In genomic region chr9:127742435-127743088, GRCh38 we compare ENCODE assay signal across 8 cellular contexts. TPM values are rescaled to one million over a fixed set of nuclear protein-coding genes. Genes with fewer than 3 reads are reported as not detected.
DNase-seq lines count a peak whose midpoint lies in the region; ATAC-seq and TF ChIP-seq lines count a peak whose summit lies in the region.

No MANE protein-coding gene starts in this region.

- H3K4me3 ChIP-seq in HEK293 (ENCODE audit: low read depth, low read length) (no peak overlapping the region), gastrocnemius medialis (peak overlapping the region in 2 of 4 donors; percentile 10 to 26)

- intact Hi-C loops in head of caudate nucleus (cut with DNase I) (no loop called here), gastrocnemius medialis (cut with DNase I; ENCODE audit: low total_unique reads) (no loop called here)
- intact Hi-C loops in activated CD4-positive, alpha-beta memory T cell treated with anti-CD3 and anti-CD28 coated beads for 36 hours (cut with micrococcal nuclease), result no loop called here

- no peaks in the 10 kb centered on the region for H3K9me3 ChIP-seq in HEK293 (ENCODE audit: control insufficient read depth, insufficient read depth, low read depth, low read length)
- H3K9me3 ChIP-seq in gastrocnemius medialis, result no peaks in the 10 kb centered on the region

- H3K4me3 Mint-ChIP-seq in activated CD4-positive, alpha-beta memory T cell treated with anti-CD3 and anti-CD28 coated beads for 36 hours, result no peak overlapping the region

- no peaks in the 10 kb centered on the region for H3K27me3 ChIP-seq in gastrocnemius medialis

- CTCF ChIA-PET in HEK293 (lab: Yijun Ruan, JAX), result interaction anchor here (0.6 to 2.0 kb wide), 4 partner anchors 8 to 156 kb away, joined by 3 to 6 read pairs (median 3); no protein-coding TSS in a partner anchor
- CTCF ChIA-PET in activated CD4-positive, alpha-beta memory T cell treated with anti-CD3 and anti-CD28 coated beads for 36 hours (lab: Charles Lee), result interaction anchor here (2.3 to 4.0 kb wide), 2 partner anchors 7 to 127 kb away, joined by 9 to 23 read pairs; partner anchors contain the start of gene TOR2A

- H3K36me3 ChIP-seq in HEK293 (ENCODE audit: control insufficient read depth in 2 of 2, insufficient read depth in 1 of 2, low read length in 2 of 2) (no peaks in the 10 kb centered on the region), gastrocnemius medialis (no peaks in the 10 kb centered on the region)

- H3K27me3 Mint-ChIP-seq in activated CD4-positive, alpha-beta memory T cell treated with anti-CD3 and anti-CD28 coated beads for 36 hours, result no peaks in the 10 kb centered on the region

- ATAC-seq in gastrocnemius medialis, result peak; percentile 8 to 13

- H3K4me1 ChIP-seq in HEK293 (ENCODE audit: control insufficient read depth, insufficient read depth, low read length) (no peaks in the 10 kb centered on the region), gastrocnemius medialis (peaks cover 11 to 18% of the 10 kb centered on the region in 2 donors)

- in situ Hi-C loops in gastrocnemius medialis (cut with MboI; ENCODE audit: low sequenced_read_pairs in 4 of 4), result no loop called here

- peak in 1 of 2 donors; percentile 11 for TF ChIP-seq POLR2A in gastrocnemius medialis (IDR thresholded peaks at IDR 0.05)

- H3K9me3 Mint-ChIP-seq in activated CD4-positive, alpha-beta memory T cell treated with anti-CD3 and anti-CD28 coated beads for 36 hours, result no peaks in the 10 kb centered on the region

- no peaks in the 10 kb centered on the region for H3K4me1 Mint-ChIP-seq in activated CD4-positive, alpha-beta memory T cell treated with anti-CD3 and anti-CD28 coated beads for 36 hours (ENCODE audit: low read depth)

- no peak overlapping the region for H3K27ac ChIP-seq in HEK293 (ENCODE audit: extremely low read depth, low read depth, low read length)
- H3K27ac ChIP-seq in gastrocnemius medialis, result peak overlapping the region; percentile 13 to 90 (median 87)

- peaks cover 24% of the 10 kb centered on the region for H3K36me3 Mint-ChIP-seq in activated CD4-positive, alpha-beta memory T cell treated with anti-CD3 and anti-CD28 coated beads for 36 hours

- TF ChIP-seq CTCF in HEK293 (tag by site-specific recombination; IDR thresholded peaks at IDR 0.05) (no peak), gastrocnemius medialis (IDR thresholded peaks at IDR 0.05 in 4 of 5, conservative IDR thresholded peaks at IDR 0.05 in 1 of 5) (no peak)

- POLR2A ChIA-PET in HEK293 (lab: Yijun Ruan, JAX), result interaction anchor here (1.1 kb wide), 1 partner anchor 28 kb away, joined by 4 read pairs; no protein-coding TSS in a partner anchor
- POLR2A ChIA-PET in activated CD4-positive, alpha-beta memory T cell treated with anti-CD3 and anti-CD28 coated beads for 36 hours (lab: Charles Lee), result interaction anchor here (1.1 to 1.8 kb wide), 2 partner anchors 13 to 28 kb away, joined by 5 read pairs; no protein-coding TSS in a partner anchor

- H3K27ac Mint-ChIP-seq in activated CD4-positive, alpha-beta memory T cell treated with anti-CD3 and anti-CD28 coated beads for 36 hours, result no peak overlapping the region

- DNase-seq in OCI-M1 (lab: John Stamatoyannopoulos, UW) (peak; percentile 1), head of caudate nucleus (peak in 25 of 42 donors; percentile 13 to 75 (median 44)), gastrocnemius medialis (peak; percentile 35 to 64), NCI-H2196 treated with DMSO at 0.1 percent for 48 hours (lab: John Stamatoyannopoulos, UW; ENCODE audit: unreplicated experiment) (no peak), NCI-H345 treated with DMSO at 0.1 percent for 48 hours (lab: John Stamatoyannopoulos, UW; ENCODE audit: unreplicated experiment) (no peak)
- no peak for DNase-seq in activated CD4-positive, alpha-beta memory T cell treated with anti-CD3 and anti-CD28 coated beads for 36 hours
- DNase-seq in stimulated activated CD4-positive, alpha-beta T cell treated with anti-CD3 and anti-CD28 coated beads, Interleukin-2, amount 100 ng/mL, for 48 hours, result no peak

TF ChIP-seq in HEK293, 187 proteins besides CTCF, POLR2A, EP300 and RAD21 (continues in another document):
- TF ChIP-seq ZNF214 (tag by site-specific recombination; IDR thresholded peaks at IDR 0.05; ENCODE audit: borderline replicate concordance) (no peak), ZNF76 (tag by site-specific recombination; IDR thresholded peaks at IDR 0.05; ENCODE audit: borderline replicate concordance, low read depth) (no peak), ZNF140 (tag by site-specific recombination; IDR thresholded peaks at IDR 0.05) (no peak), ZNF621 (tag by site-specific recombination; IDR thresholded peaks at IDR 0.05) (no peak), MZF1 (tag by site-specific recombination; IDR thresholded peaks at IDR 0.05; ENCODE audit: borderline replicate concordance) (no peak), ZNF423 (tag by site-specific recombination; IDR thresholded peaks at IDR 0.05) (no peak), KLF10 (tag by site-specific recombination; IDR thresholded peaks at IDR 0.05) (0 out of 2 replicates have a peak, but pooled peaks have one; percentile 34), ZBTB48 (tag by site-specific recombination; IDR thresholded peaks at IDR 0.05) (no peak), HOXD13 (CRISPR knock-in tag; IDR thresholded peaks at IDR 0.05; ENCODE audit: borderline replicate concordance) (no peak), BCL11B (tag by site-specific recombination; IDR thresholded peaks at IDR 0.05; ENCODE audit: low read depth) (0 out of 2 replicates have a peak, but pooled peaks have one; percentile 60), IKZF3 (tag by site-specific recombination; IDR thresholded peaks at IDR 0.05) (no peak), ZNF600 (tag by site-specific recombination; IDR thresholded peaks at IDR 0.05) (0 out of 2 replicates have a peak, but pooled peaks have one; percentile 5), ZNF488 (tag by site-specific recombination; IDR thresholded peaks at IDR 0.05) (no peak), REST (tag by site-specific recombination; IDR thresholded peaks at IDR 0.05) (no peak), ZNF48 (tag by site-specific recombination; IDR thresholded peaks at IDR 0.05) (no peak)

RNA-seq across cellular contexts. Expression of gene TOR2A, which starts 7.5 kb away (rescaled TPM):
- total RNA-seq in gastrocnemius medialis, result 10 to 100 TPM in 2 of 4 donors, 1 to 10 TPM in 2; 3.2 to 10.6 (median 9.6) TPM
- 10 to 100 TPM; 12.7 to 16.2 TPM for total RNA-seq in activated CD4-positive, alpha-beta memory T cell treated with anti-CD3 and anti-CD28 coated beads for 36 hours

RNA-seq across cellular contexts. Expression of gene TTC16, which starts 26.7 kb away (rescaled TPM):
- not detected for total RNA-seq in gastrocnemius medialis
- under 1 TPM; 0.61 to 0.69 TPM for total RNA-seq in activated CD4-positive, alpha-beta memory T cell treated with anti-CD3 and anti-CD28 coated beads for 36 hours

RNA-seq across cellular contexts. Expression of gene PTRH1, which starts 27.1 kb away (rescaled TPM):
- 10 to 100 TPM; 16.9 to 38.6 (median 26.3) TPM for total RNA-seq in gastrocnemius medialis
- total RNA-seq in activated CD4-positive, alpha-beta memory T cell treated with anti-CD3 and anti-CD28 coated beads for 36 hours, result 10 to 100 TPM; 20.9 to 22.7 TPM

RNA-seq across cellular contexts. Expression of gene CFAP157, which starts 35.8 kb away (rescaled TPM):
- not detected for total RNA-seq in gastrocnemius medialis
- total RNA-seq in activated CD4-positive, alpha-beta memory T cell treated with anti-CD3 and anti-CD28 coated beads for 36 hours, result under 1 TPM in 1 of 2 experiments, not detected in 1; 0.10 TPM

RNA-seq across cellular contexts. Expression of gene SH2D3C, which starts 35.9 kb away (rescaled TPM):
- 1 to 10 TPM; 4.7 to 8.1 (median 5.2) TPM for total RNA-seq in gastrocnemius medialis
- total RNA-seq in activated CD4-positive, alpha-beta memory T cell treated with anti-CD3 and anti-CD28 coated beads for 36 hours, result 10 to 100 TPM; 34.5 to 35.3 TPM

Comparison
In these comparisons a context has a peak if more than half of its experiments do, and no peak if none do; other contexts are left out.
1. DNase-seq: peak in OCI-M1 (single experiment), head of caudate nucleus (25 of 42) and gastrocnemius medialis (2 of 2); none in NCI-H2196 treated with DMSO at 0.1 percent for 48 hours (single experiment), activated CD4-positive, alpha-beta memory T cell treated with anti-CD3 and anti-CD28 coated beads for 36 hours (single experiment), NCI-H345 treated with DMSO at 0.1 percent for 48 hours (single experiment) and stimulated activated CD4-positive, alpha-beta T cell treated with anti-CD3 and anti-CD28 coated beads, Interleukin-2, amount 100 ng/mL, for 48 hours (0 of 2).